In genomic region chr17:73657473-73658116, GRCh38 we compare ENCODE assay signal across 8 cellular contexts. TPM values are rescaled to one million over a fixed set of nuclear protein-coding genes. Genes with fewer than 3 reads are reported as not detected.
DNase-seq lines count a peak whose midpoint lies in the region; ATAC-seq and TF ChIP-seq lines count a peak whose summit lies in the region.

No MANE protein-coding gene starts in this region.

- in situ Hi-C loops in astrocyte of the spinal cord (cut with HindIII; ENCODE audit: low sequenced_read_pairs), result no loop called here

- ATAC-seq in lung (ENCODE audit: insufficient read depth, low FRiP score) (no peak), GM18868 (IDR thresholded peaks at IDR 0.05; ENCODE audit: unreplicated experiment) (no peak), GM18870 (IDR thresholded peaks at IDR 0.05; ENCODE audit: unreplicated experiment) (no peak)

- H3K36me3 ChIP-seq in lung (ENCODE audit: control insufficient read depth in 2 of 2, insufficient read depth in 2 of 2, low read length in 2 of 2), result no peaks in the 10 kb centered on the region

- TF ChIP-seq CTCF in astrocyte of the spinal cord (IDR thresholded peaks at IDR 0.05; ENCODE audit: low read depth, low read length), result peak; percentile 51
- no peak for TF ChIP-seq CTCF in lung (IDR thresholded peaks at IDR 0.05; ENCODE audit: control extremely low read depth, extremely low read depth)

- peaks cover 0 to 1% of the 10 kb centered on the region in 2 donors for H3K4me1 ChIP-seq in lung (ENCODE audit: control insufficient read depth in 2 of 2, insufficient read depth in 2 of 2, low read length in 2 of 2)

- peak; percentile 69 for DNase-seq in activated effector memory CD4-positive, alpha-beta T cell treated with anti-CD3 and anti-CD28 coated beads, Interleukin-2, amount 50 U/mL, for 16 hours
- no peak for DNase-seq in activated effector memory CD4-positive, alpha-beta T cell treated with Interleukin-2 at 50 U/mL for 16 hours
- DNase-seq in NCI-H524 (lab: John Stamatoyannopoulos, UW), result peak; percentile 75 to 87
- DNase-seq in astrocyte of the spinal cord (ENCODE audit: low read depth, low spot score), result no peak
- peak; percentile 39 for DNase-seq in lung (ENCODE audit: low spot score)
- no peak for DNase-seq in DMS153 (lab: John Stamatoyannopoulos, UW)

- no peak overlapping the region for H3K27ac ChIP-seq in lung (ENCODE audit: low read depth in 1 of 2, low read length in 1 of 2)

- 16 to 22% methylated on average over 11 of the region's 11 CpGs for WGBS in lung, 2 donors

- peaks cover 7 to 11% of the 10 kb centered on the region in 2 donors for H3K9me3 ChIP-seq in lung (ENCODE audit: control insufficient read depth in 2 of 2, insufficient read depth in 1 of 2, low read length in 1 of 2)

- no peaks in the 10 kb centered on the region for H3K27me3 ChIP-seq in lung (ENCODE audit: control insufficient read depth, insufficient read depth)

- H3K4me3 ChIP-seq in astrocyte of the spinal cord (ENCODE audit: low read depth, low read length) (no peak overlapping the region), lung (no peak overlapping the region)

RNA-seq across cellular contexts. Expression of gene SDK2, which starts 13.3 kb away (rescaled TPM):
- total RNA-seq in lung, result 10 to 100 TPM in 1 of 2 donors, 1 to 10 TPM in 1; 7.2 to 41.7 TPM
- polyA plus RNA-seq in lung, result 1 to 10 TPM in 1 of 2 donors, under 1 TPM in 1; 0.91 to 1.5 TPM

Comparison
In these comparisons a context has a peak if more than half of its experiments do, and no peak if none do; other contexts are left out.
1. DNase-seq: peak in activated effector memory CD4-positive, alpha-beta T cell treated with anti-CD3 and anti-CD28 coated beads, Interleukin-2, amount 50 U/mL, for 16 hours (single experiment), NCI-H524 (2 of 2) and lung (single experiment); none in activated effector memory CD4-positive, alpha-beta T cell treated with Interleukin-2 at 50 U/mL for 16 hours (single experiment), astrocyte of the spinal cord (single experiment) and DMS153 (single experiment).